In genomic region chr2:120497261-120497977, GRCh38 we compare ENCODE assay signal across 24 cellular contexts.
"Had no signal": no experiment of that assay in that cellular context is flagged by ENCODE, and none has a peak within 500 bp of the region (broad histone marks: within the 10 kb centered on the region; RNA-seq: fewer than 3 reads in every experiment).

No MANE protein-coding gene starts in this region.

- H3K27me3 ChIP-seq: dorsolateral prefrontal cortex, vagina had no signal

- H2AFZ ChIP-seq: neural progenitor cell had no signal

- H3K4me3 ChIP-seq: coronary artery, dorsolateral prefrontal cortex, lung, neural progenitor cell, vagina had no signal

- H3K4me3 Mint-ChIP-seq: activated T-cell treated with anti-CD3 and anti-CD28 coated beads, Interleukin-2, amount 50 U/mL, for 72 hours; natural killer cell; neural progenitor cell; stimulated activated naive CD8-positive, alpha-beta T cell treated with anti-CD3 and anti-CD28 coated beads, Interleukin-15, Interleukin-2, amounts not matched to agents 100 ng/mL and 50 ng/mL, for 24 hours; T-helper 1 cell treated with Interleukin-12 subunit alpha and Interleukin-12 subunit beta and Interleukin-4 antibody, amounts not matched to agents 30 μg/mL and 1 μg/mL, for 36 hours; type B pancreatic cell had no signal

- H3K36me3 Mint-ChIP-seq: activated naive CD4-positive, alpha-beta T cell treated with anti-CD3 and anti-CD28 coated beads, Interleukin-2, amount 50 U/mL, for 72 hours; natural killer cell; neural progenitor cell; type B pancreatic cell had no signal

- H3K9me3 Mint-ChIP-seq: activated naive CD4-positive, alpha-beta T cell treated with anti-CD3 and anti-CD28 coated beads, Interleukin-2, amount 50 U/mL, for 72 hours; activated T-cell treated with anti-CD3 and anti-CD28 coated beads, Interleukin-2, amount 50 U/mL, for 72 hours; natural killer cell; neural progenitor cell; stimulated activated naive CD8-positive, alpha-beta T cell treated with anti-CD3 and anti-CD28 coated beads, Interleukin-15, Interleukin-2, amounts not matched to agents 100 ng/mL and 50 ng/mL, for 24 hours; T-helper 1 cell treated with Interleukin-12 subunit alpha and Interleukin-12 subunit beta and Interleukin-4 antibody, amounts not matched to agents 30 μg/mL and 1 μg/mL, for 36 hours; type B pancreatic cell had no signal

- H3K27me3 Mint-ChIP-seq: stimulated activated naive CD8-positive, alpha-beta T cell treated with anti-CD3 and anti-CD28 coated beads, Interleukin-15, Interleukin-2, amounts not matched to agents 100 ng/mL and 50 ng/mL, for 24 hours had no signal

- H3K4me1 Mint-ChIP-seq: natural killer cell had no signal

- H3K36me3 ChIP-seq: neural progenitor cell, vagina had no signal

- H3K9me3 ChIP-seq: vagina had no signal

- H3K4me1 ChIP-seq: neural progenitor cell, vagina had no signal

- ATAC-seq: activated naive CD4-positive, alpha-beta T cell treated with anti-CD3 and anti-CD28 coated beads, Interleukin-2, amount 50 U/mL, for 72 hours; activated T-cell treated with anti-CD3 and anti-CD28 coated beads, Interleukin-2, amount 50 U/mL, for 72 hours; natural killer cell had no signal

- H3K4me2 ChIP-seq: neural progenitor cell had no signal

- H3K27ac ChIP-seq: coronary artery, dorsolateral prefrontal cortex, neural progenitor cell, vagina, VCaP had no signal

- H3K27ac Mint-ChIP-seq: activated naive CD4-positive, alpha-beta T cell treated with anti-CD3 and anti-CD28 coated beads, Interleukin-2, amount 50 U/mL, for 72 hours; activated T-cell treated with anti-CD3 and anti-CD28 coated beads, Interleukin-2, amount 50 U/mL, for 72 hours; natural killer cell; neural progenitor cell; stimulated activated naive CD8-positive, alpha-beta T cell treated with anti-CD3 and anti-CD28 coated beads, Interleukin-15, Interleukin-2, amounts not matched to agents 100 ng/mL and 50 ng/mL, for 24 hours; T-helper 1 cell treated with Interleukin-12 subunit alpha and Interleukin-12 subunit beta and Interleukin-4 antibody, amounts not matched to agents 30 μg/mL and 1 μg/mL, for 36 hours; type B pancreatic cell had no signal

- DNase-seq: activated CD4-positive, alpha-beta T cell treated with anti-CD3 and anti-CD28 coated beads for 4 hours; activated CD4-positive, alpha-beta T cell treated with anti-CD3 and anti-CD28 coated beads, Interleukin-2, amount 50 U/mL, for 4 hours; activated naive CD4-positive, alpha-beta T cell; activated T-cell treated with anti-CD3 and anti-CD28 coated beads for 4 hours; activated T-cell treated with anti-CD3 and anti-CD28 coated beads, Interleukin-2, amount 50 U/mL, for 72 hours; cerebellar nuclear complex; dorsolateral prefrontal cortex; effector memory CD4-positive, alpha-beta T cell; head of caudate nucleus; hippocampal formation; mesendoderm; natural killer cell; substantia nigra; SW 1271; T-helper 9 cell had no signal
